Comparison of ENCODE assay signal across 22 cellular contexts in the genomic region with DNA sequence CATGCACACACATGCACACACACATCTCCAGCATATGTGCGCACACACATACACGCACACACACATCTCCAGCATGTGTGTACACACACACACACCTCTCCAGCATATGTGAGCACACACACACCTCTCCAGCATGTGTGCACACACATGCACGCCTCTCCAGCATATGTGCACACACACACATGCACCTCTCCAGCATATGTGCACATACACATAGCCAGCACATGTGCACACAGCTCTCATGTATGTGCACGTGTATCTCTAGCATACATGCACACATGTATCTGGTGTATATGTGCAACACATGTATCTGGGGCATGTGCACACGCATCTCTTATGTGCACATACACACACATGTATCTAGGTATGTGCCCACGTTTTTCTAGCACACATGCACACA. TPM values are rescaled to one million over a fixed set of nuclear protein-coding genes. Genes with fewer than 3 reads are reported as not detected.
DNase-seq lines count a peak whose midpoint lies in the region; ATAC-seq, FAIRE-seq and TF ChIP-seq lines count a peak whose summit lies in the region.
"Had no signal": no experiment of that assay in that cellular context is flagged by ENCODE, and none has a peak within 500 bp of the region (broad histone marks: within the 10 kb centered on the region; RNA-seq: fewer than 3 reads in every experiment).

No MANE protein-coding gene starts in this region.

- H3K23me2 ChIP-seq in H1 (ENCODE audit: low read depth, low read length): peaks cover under 1% of the 10 kb centered on the region; the same call in 1 of the 2 replicates

- no peaks in the 10 kb centered on the region for H3K27me3 Mint-ChIP-seq in activated T-cell treated with anti-CD3 and anti-CD28 coated beads, Interleukin-2, amount 50 U/mL, for 4 hours (ENCODE audit: low read depth)
- no peaks in the 10 kb centered on the region for H3K27me3 Mint-ChIP-seq in activated T-cell treated with anti-CD3 and anti-CD28 coated beads, Interleukin-2, amount 50 U/mL, for 72 hours (ENCODE audit: low read depth)
- H3K27me3 Mint-ChIP-seq in progenitor cell of endocrine pancreas: no peaks in the 10 kb centered on the region

- H2BK20ac ChIP-seq in H1 (ENCODE audit: low read length): no peak overlapping the region

- H3K56ac ChIP-seq in H1 (replicated peaks; ENCODE audit: insufficient read length, low read depth, low read length): no peak overlapping the region

- no peak overlapping the region for H2AK5ac ChIP-seq in H1 (ENCODE audit: low read depth, low read length)

- no peak for ATAC-seq in activated T-cell treated with anti-CD3 and anti-CD28 coated beads, Interleukin-2, amount 50 U/mL, for 4 hours
- no peak for ATAC-seq in activated T-cell treated with anti-CD3 and anti-CD28 coated beads, Interleukin-2, amount 50 U/mL, for 72 hours (replicated peaks in 1 of 2)

- peaks cover under 1 to 20% of the 10 kb centered on the region in 2 experiments for H4K20me1 ChIP-seq in H1 (replicated peaks in 1 of 2; ENCODE audit: control insufficient read depth in 1 of 2, insufficient read depth in 2 of 2, low read length in 2 of 2)

- H3K4me1 ChIP-seq in H1 (replicated peaks in 1 of 4; ENCODE audit: control insufficient read depth in 3 of 4, insufficient read depth in 4 of 4, low read length in 3 of 4): peaks cover 0 to 16% (median 11%) of the 10 kb centered on the region in 4 experiments; a peak in 5 of 7 replicates
- H3K4me1 ChIP-seq: ascending aorta had no signal

- 95% methylated on average over 6 of the region's 6 CpGs; no CpG with 5 or more reads in 1 of the 2 experiments for WGBS in H1 (ENCODE audit: extremely low coverage in 1 of 2, insufficient coverage in 1 of 2, insufficient read length in 1 of 2, insufficient replicate concordance in 2 of 2, low coverage in 1 of 2, low lambda C conversion rate in 2 of 2, missing lambda C conversion rate in 1 of 2), 2 experiments

- H3K4me3 ChIP-seq in H1 (ENCODE audit: extremely low read depth in 1 of 4, insufficient read depth in 2 of 4, low read depth in 3 of 4, low read length in 4 of 4): no peak overlapping the region
- H3K4me3 ChIP-seq: ascending aorta, dorsolateral prefrontal cortex, lung, upper lobe of left lung had no signal

- peaks cover 31% of the 10 kb centered on the region for H3K4me1 Mint-ChIP-seq in activated T-cell treated with anti-CD3 and anti-CD28 coated beads, Interleukin-2, amount 50 U/mL, for 4 hours (ENCODE audit: low read depth)
- peaks cover 9% of the 10 kb centered on the region for H3K4me1 Mint-ChIP-seq in activated T-cell treated with anti-CD3 and anti-CD28 coated beads, Interleukin-2, amount 50 U/mL, for 72 hours (ENCODE audit: low read depth)
- peaks cover 2% of the 10 kb centered on the region for H3K4me1 Mint-ChIP-seq in progenitor cell of endocrine pancreas (ENCODE audit: low read depth)

- H3K27me3 ChIP-seq in H1 (replicated peaks in 1 of 4; ENCODE audit: control insufficient read depth in 3 of 4, extremely low read depth in 1 of 4, insufficient read depth in 3 of 4, low read length in 3 of 4): no peaks in the 10 kb centered on the region
- H3K27me3 ChIP-seq: ascending aorta, dorsolateral prefrontal cortex, upper lobe of left lung had no signal

- H4K5ac ChIP-seq in H1 (ENCODE audit: insufficient read length, low read depth, low read length): no peak overlapping the region

- no peak overlapping the region for H3K9ac ChIP-seq in H1 (replicated peaks in 1 of 4; ENCODE audit: extremely low read depth in 1 of 4, low read depth in 3 of 4, low read length in 3 of 4)

- H3K4ac ChIP-seq in H1 (replicated peaks; ENCODE audit: insufficient read length, low read depth, low read length): no peak overlapping the region

- H3K79me1 ChIP-seq in H1 (ENCODE audit: low read depth, low read length): peaks cover 1% of the 10 kb centered on the region; the same call in 1 of the 2 replicates

- no peak overlapping the region for H4K8ac ChIP-seq in H1 (ENCODE audit: extremely low read depth, insufficient read depth, low read length)

- H3K4me2 ChIP-seq in H1 (ENCODE audit: insufficient read depth in 1 of 2, low read depth in 2 of 2, low read length in 2 of 2): no peak overlapping the region

- no peaks in the 10 kb centered on the region; a peak in 1 of 4 replicates for H3K9me3 ChIP-seq in H1 (ENCODE audit: insufficient read depth in 2 of 2, low read depth in 1 of 2, low read length in 1 of 2)
- H3K9me3 ChIP-seq: ascending aorta, upper lobe of left lung had no signal

- TF ChIP-seq EP300 in H1 (IDR thresholded peaks at IDR 0.05; ENCODE audit: borderline replicate concordance in 1 of 2, low read depth in 2 of 2, low read length in 2 of 2): no peak

- no peaks in the 10 kb centered on the region for H3K36me3 Mint-ChIP-seq in activated T-cell treated with anti-CD3 and anti-CD28 coated beads, Interleukin-2, amount 50 U/mL, for 4 hours (ENCODE audit: insufficient read depth)
- peaks cover 0 to 4% of the 10 kb centered on the region in 2 donors for H3K36me3 Mint-ChIP-seq in activated T-cell treated with anti-CD3 and anti-CD28 coated beads, Interleukin-2, amount 50 U/mL, for 72 hours (ENCODE audit: insufficient read depth in 2 of 2)
- peaks cover 12% of the 10 kb centered on the region for H3K36me3 Mint-ChIP-seq in progenitor cell of endocrine pancreas (ENCODE audit: insufficient read depth)

- no peak overlapping the region for H3K18ac ChIP-seq in H1 (ENCODE audit: extremely low read depth, low read length)

- H2BK12ac ChIP-seq in H1 (ENCODE audit: low read depth, low read length): no peak overlapping the region

- no peak for TF ChIP-seq POLR2A in H1 (IDR thresholded peaks at IDR 0.05; ENCODE audit: control extremely low read depth in 1 of 2, low read depth in 2 of 2, low read length in 2 of 2)

- peak overlapping the region; percentile 31 for H4K91ac ChIP-seq in H1 (replicated peaks; ENCODE audit: insufficient read length, low read length)

- no peaks in the 10 kb centered on the region for H3K79me2 ChIP-seq in H1 (ENCODE audit: control insufficient read depth in 1 of 2, insufficient read depth in 2 of 2, low read length in 2 of 2)

- H2BK120ac ChIP-seq in H1 (replicated peaks; ENCODE audit: low read depth, low read length): no peak overlapping the region

- no peak overlapping the region for H3K27ac ChIP-seq in H1 (ENCODE audit: low read depth, low read length)
- H3K27ac ChIP-seq: ascending aorta, dorsolateral prefrontal cortex had no signal

- peak overlapping the region; percentile 8; the same call in 1 of the 2 replicates for H2BK5ac ChIP-seq in H1 (ENCODE audit: low read depth, low read length)

- no peak overlapping the region for H3K27ac Mint-ChIP-seq in activated T-cell treated with anti-CD3 and anti-CD28 coated beads, Interleukin-2, amount 50 U/mL, for 72 hours
- peak overlapping the region; percentile 7 for H3K27ac Mint-ChIP-seq in progenitor cell of endocrine pancreas

- H3K14ac ChIP-seq in H1 (ENCODE audit: insufficient read length): no peak overlapping the region

- no peaks in the 10 kb centered on the region for H3K9me3 Mint-ChIP-seq in activated T-cell treated with anti-CD3 and anti-CD28 coated beads, Interleukin-2, amount 50 U/mL, for 4 hours
- H3K9me3 Mint-ChIP-seq in activated T-cell treated with anti-CD3 and anti-CD28 coated beads, Interleukin-2, amount 50 U/mL, for 72 hours: peaks cover 0 to 4% of the 10 kb centered on the region in 2 donors
- H3K9me3 Mint-ChIP-seq in progenitor cell of endocrine pancreas (ENCODE audit: low read depth): no peaks in the 10 kb centered on the region

- DNase-seq in activated T-cell treated with anti-CD3 and anti-CD28 coated beads, Interleukin-2, amount 50 U/mL, for 4 hours: no peak
- no peak for DNase-seq in activated T-cell treated with anti-CD3 and anti-CD28 coated beads, Interleukin-2, amount 50 U/mL, for 72 hours
- no peak for DNase-seq in HTR-8/SVneo (ENCODE audit: insufficient read length, low spot score)
- no peak for DNase-seq in H1 (ENCODE audit: low read depth in 1 of 2, low spot score in 2 of 2)
- DNase-seq in progenitor cell of endocrine pancreas (ENCODE audit: low spot score, unreplicated experiment): no peak
- no peak for DNase-seq in KG1 (lab: John Stamatoyannopoulos, UW)
- no peak for DNase-seq in HK-2 (ENCODE audit: unreplicated experiment)
- DNase-seq in NCI-H2081 treated with DMSO at 0.1 percent for 48 hours (lab: John Stamatoyannopoulos, UW): no peak
- DNase-seq: activated CD8-positive, alpha-beta memory T cell treated with anti-CD3 and anti-CD28 coated beads for 24 hours; activated naive CD4-positive, alpha-beta T cell; activated T-cell treated with anti-CD3 and anti-CD28 coated beads, Interleukin-2, amount 50 U/mL, for 1 hour; central memory CD4-positive, alpha-beta T cell; dorsolateral prefrontal cortex; kidney; NCI-H1048; NCI-H2029 treated with DMSO at 0.1 percent for 48 hours; NCI-H226; stimulated activated CD8-positive, alpha-beta memory T cell treated with anti-CD3 and anti-CD28 coated beads, Interleukin-4, amount 100 ng/mL, for 48 hours; upper lobe of left lung had no signal

- POLR2A ChIA-PET in H1 (lab: Charles Lee; ENCODE audit: partially characterized antibody): interaction anchor here (1.7 kb wide), 1 partner anchor 8 kb away, joined by 7 read pairs; no protein-coding TSS in a partner anchor

- CTCF ChIA-PET in H1 (lab: Charles Lee; ENCODE audit: partially characterized antibody): interaction anchor here (1.9 kb wide), 1 partner anchor 15 kb away, joined by 7 read pairs; no protein-coding TSS in a partner anchor

- TF ChIP-seq CTCF in H1 (IDR thresholded peaks at IDR 0.05; ENCODE audit: control extremely low read depth in 1 of 3, insufficient read depth in 1 of 3, low read depth in 1 of 3, low read length in 3 of 3) (no peak), progenitor cell of endocrine pancreas (IDR thresholded peaks at IDR 0.05; ENCODE audit: unreplicated experiment) (no peak)

- FAIRE-seq in HTR-8/SVneo (lab: Jason Lieb, UNC) (peak; percentile 97), H1 (lab: Jason Lieb, UNC) (no peak)
- FAIRE-seq: endothelial cell of umbilical vein, kidney had no signal

- no peak overlapping the region for H2AFZ ChIP-seq in H1 (ENCODE audit: low read length)

- H2BK15ac ChIP-seq in H1 (ENCODE audit: low read length): no peak overlapping the region

- TF ChIP-seq RAD21 in H1 (IDR thresholded peaks at IDR 0.05 in 1 of 2, conservative IDR thresholded peaks at IDR 0.05 in 1 of 2; ENCODE audit: low read depth in 2 of 2, low read length in 2 of 2): no peak

- peak overlapping the region; percentile 35 for H3K4me3 Mint-ChIP-seq in activated T-cell treated with anti-CD3 and anti-CD28 coated beads, Interleukin-2, amount 50 U/mL, for 4 hours
- H3K4me3 Mint-ChIP-seq in activated T-cell treated with anti-CD3 and anti-CD28 coated beads, Interleukin-2, amount 50 U/mL, for 72 hours: no peak overlapping the region
- H3K4me3 Mint-ChIP-seq in progenitor cell of endocrine pancreas (ENCODE audit: low read depth): no peak overlapping the region

- no peak overlapping the region for H3K23ac ChIP-seq in H1 (ENCODE audit: insufficient read length)

- H3K36me3 ChIP-seq in H1 (ENCODE audit: control insufficient read depth in 2 of 4, insufficient read depth in 4 of 4, low read length in 3 of 4): peaks cover 9 to 55% (median 30%) of the 10 kb centered on the region in 4 experiments

RNA-seq across cellular contexts. Expression of a gene that starts 57.9 kb away (rescaled TPM):
- total RNA-seq in activated T-cell treated with anti-CD3 and anti-CD28 coated beads, Interleukin-2, amount 50 U/mL, for 4 hours: 10 to 100 TPM; 69.0 to 94.9 (median 77.7) TPM
- 10 to 100 TPM; 30.4 to 40.1 TPM for total RNA-seq in activated T-cell treated with anti-CD3 and anti-CD28 coated beads, Interleukin-2, amount 50 U/mL, for 72 hours
- 31.6 and 33.5 TPM in 2 replicates for total RNA-seq in H1 (2021; fragmentation: NEBNext Ultra II Directional; extraction: Animal tissue kit (Norgen Biotek cat#: 25700))
- polyA plus RNA-seq in H1 (2011; rRNA removed): 43.8 and 48.3 TPM in 2 replicates
- 22.7 TPM for polyA plus RNA-seq in H1 (2011; cell fraction: cytosol; rRNA removed)
- polyA plus RNA-seq in H1 (2011; cell fraction: nucleus; rRNA removed): 47.4 TPM
- polyA plus RNA-seq in H1 (2012, experiment 1 of 2): 47.5 to 77.8 TPM (median 65.6 TPM) in 4 replicates
- 70.7 TPM for polyA plus RNA-seq in H1 (2012, experiment 2 of 2)
- polyA plus RNA-seq in H1 (2013, experiment 1 of 2): 40.9 TPM
- 42.0 TPM for polyA plus RNA-seq in H1 (2013, experiment 2 of 2)
- 12.0 and 29.3 TPM in 2 replicates for polyA minus RNA-seq in H1 (2011; rRNA and poly(A)+ RNA removed)
- 17.7 TPM for polyA minus RNA-seq in H1 (2011; cell fraction: cytosol; rRNA and poly(A)+ RNA removed)
- 18.7 TPM for polyA minus RNA-seq in H1 (2011; cell fraction: nucleus; rRNA and poly(A)+ RNA removed)
- 25.6 and 28.5 TPM in 2 replicates for total RNA-seq in progenitor cell of endocrine pancreas
